Comparison of ENCODE assay signal across 11 cellular contexts in the genomic region with DNA sequence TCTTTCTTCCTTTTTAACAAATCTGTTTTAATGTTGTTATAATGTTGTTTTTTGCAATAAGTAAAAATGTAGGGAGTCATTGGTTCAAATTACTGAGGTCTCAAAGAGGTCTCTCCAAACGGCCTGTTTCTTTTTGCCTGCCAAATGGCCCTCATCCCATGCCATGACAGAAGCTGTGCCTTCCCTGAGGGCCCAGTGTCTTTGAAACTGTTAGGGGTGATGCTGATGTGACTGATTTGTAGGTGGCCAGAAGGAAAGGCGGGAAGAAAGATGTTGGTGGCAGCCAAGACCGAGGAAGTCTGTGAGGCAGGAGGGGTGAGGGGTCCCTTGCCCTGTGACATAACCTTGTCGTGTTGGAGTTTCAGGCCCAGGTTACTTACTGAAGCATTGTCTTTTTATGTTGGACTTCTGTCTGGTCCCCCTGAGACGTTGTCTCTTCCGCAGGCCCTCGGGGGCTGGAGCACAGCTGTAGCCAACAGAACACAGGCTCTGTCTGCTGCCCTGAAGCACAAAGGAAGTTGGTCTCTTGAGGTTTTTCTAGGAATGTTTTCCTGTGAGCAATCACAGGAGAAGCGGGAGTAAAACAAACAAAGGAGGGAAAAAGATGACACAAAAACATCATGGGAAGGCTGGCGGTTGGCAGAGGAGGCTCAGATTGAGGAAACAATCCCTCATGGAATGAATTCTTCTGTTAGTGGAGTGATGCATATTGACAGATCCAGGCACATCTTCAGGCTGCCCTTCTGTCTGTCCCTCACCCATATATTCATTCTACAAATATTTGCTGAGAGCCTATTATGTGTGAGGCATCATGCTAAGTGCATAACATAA. TPM values are rescaled to one million over a fixed set of nuclear protein-coding genes. Genes with fewer than 3 reads are reported as not detected.
DNase-seq lines count a peak whose midpoint lies in the region; ATAC-seq and TF ChIP-seq lines count a peak whose summit lies in the region.
"Had no signal": no experiment of that assay in that cellular context is flagged by ENCODE, and none has a peak within 500 bp of the region (broad histone marks: within the 10 kb centered on the region; RNA-seq: fewer than 3 reads in every experiment).

No MANE protein-coding gene starts in this region.

- H3K36me3 ChIP-seq in BLaER1: no peaks in the 10 kb centered on the region; the same call in 1 of the 2 replicates
- H3K36me3 ChIP-seq: sigmoid colon had no signal

- H3K4me3 ChIP-seq in BLaER1: no peak overlapping the region
- H3K4me3 ChIP-seq: sigmoid colon had no signal

- BruUV-seq in Calu3 (replicated peaks; lab: Mats Ljungman, UMichigan): no TSS peak

- TF ChIP-seq CTCF in nephron (IDR thresholded peaks at IDR 0.05; ENCODE audit: unreplicated experiment in 3 of 3) (no peak), Calu3 (IDR thresholded peaks at IDR 0.05; ENCODE audit: unreplicated experiment) (no peak)

- H3K4me1 ChIP-seq in BLaER1: peaks cover 56% of the 10 kb centered on the region

- DNase-seq in NCI-H2171 (lab: John Stamatoyannopoulos, UW) (peak; percentile 23), dedifferentiated amniotic fluid mesenchymal stem cell (ENCODE audit: extremely low spot score) (peak; percentile 42), Calu3 (no peak)
- DNase-seq in stimulated activated CD4-positive, alpha-beta T cell treated with anti-CD3 and anti-CD28 coated beads, Interleukin-4, amount 100 ng/mL, for 4 hours: no peak
- DNase-seq: activated CD4-positive, alpha-beta memory T cell treated with anti-CD3 and anti-CD28 coated beads for 36 hours; DMS 273 treated with DMSO at 0.1 percent for 48 hours; sigmoid colon had no signal

- no peaks in the 10 kb centered on the region for H4K20me1 ChIP-seq in BLaER1

- peaks cover 15% of the 10 kb centered on the region for H3K9me3 Mint-ChIP-seq in nephron
- H3K9me3 Mint-ChIP-seq in Calu3 (ENCODE audit: low read depth, unreplicated experiment): no peaks in the 10 kb centered on the region

- ATAC-seq in GM19452 (IDR thresholded peaks at IDR 0.05; ENCODE audit: unreplicated experiment): no peak
- ATAC-seq in GM19455 (IDR thresholded peaks at IDR 0.05; ENCODE audit: unreplicated experiment): no peak

- peak overlapping the region; percentile 64 to 78 (median 76) for H3K27ac Mint-ChIP-seq in nephron
- no peak overlapping the region for H3K27ac Mint-ChIP-seq in Calu3 (ENCODE audit: unreplicated experiment)
- H3K27ac Mint-ChIP-seq: activated CD4-positive, alpha-beta memory T cell treated with anti-CD3 and anti-CD28 coated beads for 36 hours had no signal

- H3K9ac ChIP-seq in BLaER1: peak overlapping the region; percentile 46

- H3K36me3 Mint-ChIP-seq in nephron (ENCODE audit: low read depth) (no peaks in the 10 kb centered on the region), Calu3 (ENCODE audit: insufficient read depth, unreplicated experiment) (peaks cover 13% of the 10 kb centered on the region)

- intact Hi-C loops in Calu3 (cut with micrococcal nuclease; ENCODE audit: unreplicated experiment): loop anchor here (5.0 kb wide), 1 partner anchor 104 kb away; no protein-coding TSS in a partner anchor

- peak overlapping the region; percentile 78 for H3K4me2 ChIP-seq in BLaER1

- H3K9me3 ChIP-seq in BLaER1: peaks cover 32% of the 10 kb centered on the region
- H3K9me3 ChIP-seq: sigmoid colon had no signal

- H3K27me3 Mint-ChIP-seq in nephron (ENCODE audit: low read depth) (no peaks in the 10 kb centered on the region), Calu3 (ENCODE audit: unreplicated experiment) (peaks cover 40% of the 10 kb centered on the region)
- H3K27me3 Mint-ChIP-seq: activated CD4-positive, alpha-beta memory T cell treated with anti-CD3 and anti-CD28 coated beads for 36 hours had no signal

- peak overlapping the region in 1 of 3 experiments; percentile 16 for H3K4me3 Mint-ChIP-seq in nephron
- no peak overlapping the region for H3K4me3 Mint-ChIP-seq in Calu3 (ENCODE audit: low read depth, unreplicated experiment)
- H3K4me3 Mint-ChIP-seq: activated CD4-positive, alpha-beta memory T cell treated with anti-CD3 and anti-CD28 coated beads for 36 hours had no signal

- no peaks in the 10 kb centered on the region for H3K27me3 ChIP-seq in BLaER1
- H3K27me3 ChIP-seq: sigmoid colon had no signal

- H3K27ac ChIP-seq in BLaER1: peak overlapping the region; percentile 38
- H3K27ac ChIP-seq: sigmoid colon had no signal

- CTCF ChIA-PET in Calu3 (lab: Charles Lee): no interaction called here

- peaks cover 41% of the 10 kb centered on the region for H3K4me1 Mint-ChIP-seq in nephron
- peaks cover 9% of the 10 kb centered on the region for H3K4me1 Mint-ChIP-seq in Calu3 (ENCODE audit: low read depth, unreplicated experiment)

RNA-seq across cellular contexts. Expression of gene ST3GAL5, which starts 4.9 kb away (rescaled TPM):
- 3.5 and 3.8 TPM in 2 replicates for total RNA-seq in Calu3 (2022)

Comparison
In these comparisons a context has a peak if more than half of its experiments do, and no peak if none do; other contexts are left out.
1. DNase-seq: peak in NCI-H2171 (single experiment) and dedifferentiated amniotic fluid mesenchymal stem cell (single experiment); none in Calu3 (single experiment) and stimulated activated CD4-positive, alpha-beta T cell treated with anti-CD3 and anti-CD28 coated beads, Interleukin-4, amount 100 ng/mL, for 4 hours (0 of 2).